Comparison of ENCODE assay signal across 8 cellular contexts in the genomic region with DNA sequence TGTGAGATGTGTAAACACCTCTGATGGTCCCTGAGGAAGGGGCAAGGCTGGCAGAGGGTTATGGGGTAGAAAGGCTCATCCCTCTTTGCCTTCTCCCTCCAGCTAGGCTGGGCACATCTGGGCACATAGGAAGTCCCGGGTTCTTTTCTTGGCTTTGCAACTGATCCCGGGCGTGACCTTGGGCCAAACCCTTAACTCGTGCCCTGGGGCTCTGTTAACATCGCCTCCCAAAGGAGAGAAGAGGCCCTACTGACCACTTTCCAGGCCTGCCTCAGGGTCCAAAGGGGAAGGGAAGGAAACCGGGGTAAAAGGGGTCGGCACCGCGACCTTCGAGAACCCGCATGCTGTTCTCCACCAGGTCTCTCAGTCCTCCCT. TPM values are rescaled to one million over a fixed set of nuclear protein-coding genes. Genes with fewer than 3 reads are reported as not detected.
DNase-seq lines count a peak whose midpoint lies in the region; ATAC-seq and TF ChIP-seq lines count a peak whose summit lies in the region.

No MANE protein-coding gene starts in this region.

- POLR2A ChIA-PET in OCI-LY7 (lab: Charles Lee), result no interaction called here

- 0 out of 2 replicates have a peak, but pooled peaks cover 8% of the 10 kb centered on the region for H4K20me1 ChIP-seq in OCI-LY7 (ENCODE audit: insufficient read depth, low read length)

- no peak for TF ChIP-seq CTCF in C4-2B (conservative IDR thresholded peaks at IDR 0.05)
- no peak for TF ChIP-seq CTCF in OCI-LY7 (conservative IDR thresholded peaks at IDR 0.05; ENCODE audit: low read length)
- no peak for TF ChIP-seq CTCF in esophagus muscularis mucosa (IDR thresholded peaks at IDR 0.05)
- no peak for TF ChIP-seq CTCF in osteocyte (IDR thresholded peaks at IDR 0.05)
- no peak for TF ChIP-seq CTCF in GM13977 (IDR thresholded peaks at IDR 0.05; ENCODE audit: extremely low read depth, insufficient read depth, missing control alignments)

- no peak for TF ChIP-seq EP300 in esophagus muscularis mucosa (IDR thresholded peaks at IDR 0.05)

- no peaks in the 10 kb centered on the region for H3K9me3 Mint-ChIP-seq in osteocyte (ENCODE audit: unreplicated experiment)

- H3K4me2 ChIP-seq in OCI-LY7 (ENCODE audit: low read length), result peak overlapping the region; percentile 87

- peaks cover 17% of the 10 kb centered on the region for H3K4me1 Mint-ChIP-seq in osteocyte (ENCODE audit: unreplicated experiment)

- H3K9me3 ChIP-seq in OCI-LY7 (ENCODE audit: low read length) (no peaks in the 10 kb centered on the region), esophagus muscularis mucosa (no peaks in the 10 kb centered on the region)

- ATAC-seq in GM21381 (IDR thresholded peaks at IDR 0.05; ENCODE audit: unreplicated experiment) (no peak), HG02840 (IDR thresholded peaks at IDR 0.05; ENCODE audit: low FRiP score, unreplicated experiment) (no peak)

- no peaks in the 10 kb centered on the region for H3K27me3 ChIP-seq in esophagus muscularis mucosa

- no peak overlapping the region for H3K27ac Mint-ChIP-seq in osteocyte (ENCODE audit: unreplicated experiment)

- in situ Hi-C loops in GM13977 (cut with MboI; ENCODE audit: low pct_unique_long_range_greater_than_20kb, low sequenced_read_pairs, unreplicated experiment), result no loop called here

- peak overlapping the region; percentile 41 for H3K27ac ChIP-seq in C4-2B
- H3K27ac ChIP-seq in OCI-LY7 (ENCODE audit: low read depth, low read length, poor library complexity, severe bottlenecking), result no peak overlapping the region
- H3K27ac ChIP-seq in esophagus muscularis mucosa (replicated peaks in 1 of 4), result peak overlapping the region; percentile 82 to 92 (median 90)
- H3K27ac ChIP-seq in caudate nucleus (ENCODE audit: low read depth, low read length), result no peak overlapping the region

- no peaks in the 10 kb centered on the region for H3K36me3 ChIP-seq in OCI-LY7 (ENCODE audit: insufficient read depth, low read length)
- H3K36me3 ChIP-seq in esophagus muscularis mucosa, result peaks cover 0 to 28% (median 3%) of the 10 kb centered on the region in 4 donors

- H3K79me2 ChIP-seq in OCI-LY7 (ENCODE audit: insufficient read depth, low read depth, low read length), result peaks cover 9% of the 10 kb centered on the region; the same call in 1 of the 2 replicates

- WGBS in esophagus muscularis mucosa, result 9% methylated on average over 5 of the region's 11 CpGs

- no peak for TF ChIP-seq POLR2A in esophagus muscularis mucosa (IDR thresholded peaks at IDR 0.05; ENCODE audit: low read depth)

- no TSS peak for BruUV-seq in OCI-LY7 (replicated peaks; lab: Mats Ljungman, UMichigan)

- H3K4me3 ChIP-seq in OCI-LY7 (ENCODE audit: low read depth, low read length, poor library complexity, severe bottlenecking), result peak overlapping the region; percentile 95
- H3K4me3 ChIP-seq in esophagus muscularis mucosa, result peak overlapping the region; percentile 64 to 89 (median 82)

- no peaks in the 10 kb centered on the region for H3K36me3 Mint-ChIP-seq in osteocyte (ENCODE audit: unreplicated experiment)

- no peak for DNase-seq in OCI-LY7 (ENCODE audit: low spot score)
- DNase-seq in esophagus muscularis mucosa (ENCODE audit: extremely low spot score), result no peak
- DNase-seq in osteocyte (ENCODE audit: extremely low spot score, unreplicated experiment), result no peak
- DNase-seq in GM13977 (ENCODE audit: low spot score), result no peak
- DNase-seq in caudate nucleus (lab: John Stamatoyannopoulos, UW), result no peak

- CTCF ChIA-PET in OCI-LY7 (lab: Charles Lee; ENCODE audit: unreplicated experiment), result interaction anchor here (0.6 kb wide), 2 partner anchors 50 to 199 kb away, joined by 3 to 6 read pairs; partner anchors contain the start of gene MAPKAPK3

- H3K27me3 Mint-ChIP-seq in osteocyte (ENCODE audit: unreplicated experiment), result no peaks in the 10 kb centered on the region

- H3K4me3 Mint-ChIP-seq in osteocyte (ENCODE audit: unreplicated experiment), result peak overlapping the region; percentile 26

- H2AFZ ChIP-seq in OCI-LY7 (ENCODE audit: low read length), result peak overlapping the region; percentile 90

- H3K4me1 ChIP-seq in OCI-LY7 (ENCODE audit: insufficient read depth, low read length, poor library complexity, severe bottlenecking), result peaks cover 25% of the 10 kb centered on the region
- peaks cover 19 to 55% (median 44%) of the 10 kb centered on the region in 4 donors for H3K4me1 ChIP-seq in esophagus muscularis mucosa

- intact Hi-C loops in OCI-LY7 (cut with micrococcal nuclease; ENCODE audit: unreplicated experiment) (loop anchor here (5.0 kb wide), 2 partner anchors 215 to 330 kb away; partner anchors contain the start of genes CYB561D2, GNAI2 and NPRL2), esophagus muscularis mucosa (cut with DNase I) (no loop called here)

- no peaks in the 10 kb centered on the region for H3K9me2 ChIP-seq in OCI-LY7 (ENCODE audit: insufficient read depth, low read length)

RNA-seq across cellular contexts. Expression of gene C3orf18, which starts 0.5 kb away (rescaled TPM):
- 3.9 and 8.0 TPM in 2 replicates for total RNA-seq in OCI-LY7 (2014; rRNA removed; shearing (Covaris generic))
- total RNA-seq in OCI-LY7 (2022) (8.0 and 9.5 TPM in 2 replicates), esophagus muscularis mucosa (10 to 100 TPM; 13.6 to 23.8 (median 18.9) TPM), osteocyte (2.2 and 3.9 TPM in 2 replicates)

RNA-seq across cellular contexts. Expression of gene HEMK1, which starts 2.3 kb away (rescaled TPM):
- 18.9 and 19.3 TPM in 2 replicates for total RNA-seq in OCI-LY7 (2014; rRNA removed; shearing (Covaris generic))
- 27.4 and 30.1 TPM in 2 replicates for total RNA-seq in OCI-LY7 (2022)
- 10 to 100 TPM in 1 of 4 donors, 1 to 10 TPM in 3; 4.6 to 10.6 (median 6.3) TPM for total RNA-seq in esophagus muscularis mucosa
- 19.9 and 23.1 TPM in 2 replicates for total RNA-seq in osteocyte

RNA-seq across cellular contexts. Expression of gene CISH, which starts 44.6 kb away (rescaled TPM):
- 0.05 TPM in 1 of 2 replicates, not detected in the other for total RNA-seq in OCI-LY7 (2014; rRNA removed; shearing (Covaris generic))
- total RNA-seq in OCI-LY7 (2022), result not detected in 2 replicates
- total RNA-seq in esophagus muscularis mucosa, result 10 to 100 TPM in 1 of 4 donors, 1 to 10 TPM in 3; 1.7 to 26.7 (median 4.4) TPM
- total RNA-seq in osteocyte, result 1.7 and 2.4 TPM in 2 replicates

RNA-seq across cellular contexts. Expression of gene MAPKAPK3, which starts 50.0 kb away (rescaled TPM):
- 17.5 and 24.1 TPM in 2 replicates for total RNA-seq in OCI-LY7 (2014; rRNA removed; shearing (Covaris generic))
- 20.3 and 25.2 TPM in 2 replicates for total RNA-seq in OCI-LY7 (2022)
- 10 to 100 TPM; 20.8 to 31.3 (median 27.2) TPM for total RNA-seq in esophagus muscularis mucosa
- total RNA-seq in osteocyte, result 24.8 and 31.9 TPM in 2 replicates

Comparison
In these comparisons a context has a peak if more than half of its experiments do, and no peak if none do; other contexts are left out.
1. H3K27ac ChIP-seq: peak in C4-2B (single experiment) and esophagus muscularis mucosa (4 of 4); none in OCI-LY7 (single experiment) and caudate nucleus (single experiment).